Comparison of ENCODE assay signal across 16 cellular contexts in genomic region chr10:5272065-5272803, GRCh38.
"Had no signal": no experiment of that assay in that cellular context is flagged by ENCODE, and none has a peak within 500 bp of the region (broad histone marks: within the 10 kb centered on the region; RNA-seq: fewer than 3 reads in every experiment).

No MANE protein-coding gene starts in this region.

- H3K27ac ChIP-seq: heart left ventricle, parathyroid adenoma, psoas muscle, testis, transverse colon had no signal

- H3K9me3 Mint-ChIP-seq: stimulated activated naive B cell treated with anti-CD40 and anti-IgM and Interleukin-4, amounts not matched to agents 10 μg/mL and 1 μg/mL and 100 μg/mL, for 72 hours; stimulated activated naive CD8-positive, alpha-beta T cell treated with anti-CD3 and anti-CD28 coated beads, Interleukin-15, amount 100 ng/mL, for 72 hours had no signal

- DNase-seq: effector memory CD4-positive, alpha-beta T cell; heart left ventricle; hippocampal formation; naive thymus-derived CD4-positive, alpha-beta T cell; nephron progenitor cell; psoas muscle; retina; stimulated activated CD4-positive, alpha-beta T cell treated with anti-CD3 and anti-CD28 coated beads, Interleukin-2, amount 100 ng/mL, for 24 hours; stimulated activated CD4-positive, alpha-beta T cell treated with anti-CD3 and anti-CD28 coated beads, Interleukin-4, amount 100 ng/mL, for 4 hours; stimulated activated naive B cell treated with anti-CD40 and anti-IgM and Interleukin-4, amounts not matched to agents 10 μg/mL and 1 μg/mL and 100 μg/mL, for 72 hours; stimulated activated naive CD8-positive, alpha-beta T cell treated with anti-CD3 and anti-CD28 coated beads, Interleukin-15, amount 100 ng/mL, for 72 hours; testis; transverse colon had no signal

- H3K27me3 Mint-ChIP-seq: stimulated activated naive CD8-positive, alpha-beta T cell treated with anti-CD3 and anti-CD28 coated beads, Interleukin-15, amount 100 ng/mL, for 72 hours had no signal

- H3K27ac Mint-ChIP-seq: nephron progenitor cell; stimulated activated naive B cell treated with anti-CD40 and anti-IgM and Interleukin-4, amounts not matched to agents 10 μg/mL and 1 μg/mL and 100 μg/mL, for 72 hours; stimulated activated naive CD8-positive, alpha-beta T cell treated with anti-CD3 and anti-CD28 coated beads, Interleukin-15, amount 100 ng/mL, for 72 hours had no signal

- H3K4me1 ChIP-seq: parathyroid adenoma, psoas muscle, testis had no signal

- H3K27me3 ChIP-seq: heart left ventricle, testis, transverse colon had no signal

- H3K79me2 ChIP-seq: parathyroid adenoma had no signal

- H3K4me3 Mint-ChIP-seq: nephron progenitor cell; stimulated activated naive B cell treated with anti-CD40 and anti-IgM and Interleukin-4, amounts not matched to agents 10 μg/mL and 1 μg/mL and 100 μg/mL, for 72 hours; stimulated activated naive CD8-positive, alpha-beta T cell treated with anti-CD3 and anti-CD28 coated beads, Interleukin-15, amount 100 ng/mL, for 72 hours had no signal

- H3K36me3 Mint-ChIP-seq: stimulated activated naive B cell treated with anti-CD40 and anti-IgM and Interleukin-4, amounts not matched to agents 10 μg/mL and 1 μg/mL and 100 μg/mL, for 72 hours had no signal

- H3K36me3 ChIP-seq: heart left ventricle, transverse colon had no signal

- H3K4me3 ChIP-seq: heart left ventricle, psoas muscle, testis, transverse colon had no signal

- H2AFZ ChIP-seq: parathyroid adenoma had no signal

- H3K4me1 Mint-ChIP-seq: nephron progenitor cell; stimulated activated naive B cell treated with anti-CD40 and anti-IgM and Interleukin-4, amounts not matched to agents 10 μg/mL and 1 μg/mL and 100 μg/mL, for 72 hours had no signal

- ATAC-seq: esophagus mucosa; heart left ventricle; naive thymus-derived CD4-positive, alpha-beta T cell; psoas muscle; sciatic nerve; stimulated activated naive B cell treated with anti-CD40 and anti-IgM and Interleukin-4, amounts not matched to agents 10 μg/mL and 1 μg/mL and 100 μg/mL, for 72 hours; stimulated activated naive CD8-positive, alpha-beta T cell treated with anti-CD3 and anti-CD28 coated beads, Interleukin-15, amount 100 ng/mL, for 72 hours had no signal

- H3K9ac ChIP-seq: parathyroid adenoma had no signal

- H3K9me3 ChIP-seq: testis had no signal
